ENCODE assay signal across 14 cellular contexts in genomic region chr7:137445998-137446397, GRCh38.
"Had no signal": no experiment of that assay in that cellular context is flagged by ENCODE, and none has a peak within 500 bp of the region (broad histone marks: within the 10 kb centered on the region; RNA-seq: fewer than 3 reads in every experiment).

No MANE protein-coding gene starts in this region.

- DNase-seq: activated CD4-positive, alpha-beta T cell treated with anti-CD3 and anti-CD28 coated beads, Interleukin-2, amount 50 U/mL, for 4 hours; activated effector memory CD4-positive, alpha-beta T cell treated with anti-CD3 and anti-CD28 coated beads, Interleukin-2, amount 50 U/mL, for 16 hours; activated T-cell treated with anti-CD3 and anti-CD28 coated beads, Interleukin-2, amount 50 U/mL, for 72 hours; dermis blood vessel endothelial cell; effector memory CD4-positive, alpha-beta T cell; immature natural killer cell; kidney glomerular epithelial cell; lower lobe of right lung; naive thymus-derived CD8-positive, alpha-beta T cell; ovary; spleen; stimulated activated naive B cell treated with anti-CD40 and anti-IgM and Interleukin-4, amounts not matched to agents 10 μg/mL and 1 μg/mL and 100 μg/mL, for 72 hours; T-helper 17 cell; thyroid gland had no signal

- ATAC-seq: activated T-cell treated with anti-CD3 and anti-CD28 coated beads, Interleukin-2, amount 50 U/mL, for 72 hours; lower lobe of right lung; naive thymus-derived CD8-positive, alpha-beta T cell; stimulated activated naive B cell treated with anti-CD40 and anti-IgM and Interleukin-4, amounts not matched to agents 10 μg/mL and 1 μg/mL and 100 μg/mL, for 72 hours; T-helper 17 cell had no signal
